Comparison of ENCODE assay signal across 14 cellular contexts in genomic region chr7:13240349-13240748, GRCh38.
DNase-seq lines count a peak whose midpoint lies in the region; ATAC-seq and TF ChIP-seq lines count a peak whose summit lies in the region.
"Had no signal": no experiment of that assay in that cellular context is flagged by ENCODE, and none has a peak within 500 bp of the region (broad histone marks: within the 10 kb centered on the region; RNA-seq: fewer than 3 reads in every experiment).

No MANE protein-coding gene starts in this region.

- no peak overlapping the region for H3K27ac ChIP-seq in mammary epithelial cell (ENCODE audit: insufficient read depth, low read depth, low read length)
- H3K27ac ChIP-seq in spleen, result no peak overlapping the region
- no peak overlapping the region for H3K27ac ChIP-seq in uterus
- H3K27ac ChIP-seq: C4-2B had no signal

- BruUV-seq in Calu3 (replicated peaks; lab: Mats Ljungman, UMichigan) (no TSS peak), mammary epithelial cell (replicated peaks; lab: Mats Ljungman, UMichigan) (no TSS peak)

- no peaks in the 10 kb centered on the region for H3K9me3 Mint-ChIP-seq in Calu3 (ENCODE audit: low read depth, unreplicated experiment)
- no peaks in the 10 kb centered on the region for H3K9me3 Mint-ChIP-seq in activated CD8-positive, alpha-beta T cell treated with anti-CD3 and anti-CD28 coated beads for 36 hours
- H3K9me3 Mint-ChIP-seq: activated T-cell treated with anti-CD3 and anti-CD28 coated beads, Interleukin-2, amount 50 U/mL, for 4 hours had no signal

- H3K4me1 ChIP-seq in mammary epithelial cell (ENCODE audit: insufficient read depth, low read length) (no peaks in the 10 kb centered on the region), spleen (no peaks in the 10 kb centered on the region), uterus (no peaks in the 10 kb centered on the region)

- no peak overlapping the region for H3K4me3 Mint-ChIP-seq in Calu3 (ENCODE audit: low read depth, unreplicated experiment)
- H3K4me3 Mint-ChIP-seq in activated CD8-positive, alpha-beta T cell treated with anti-CD3 and anti-CD28 coated beads for 36 hours, result no peak overlapping the region
- H3K4me3 Mint-ChIP-seq: activated T-cell treated with anti-CD3 and anti-CD28 coated beads, Interleukin-2, amount 50 U/mL, for 4 hours had no signal

- TF ChIP-seq CTCF in Calu3 (IDR thresholded peaks at IDR 0.05; ENCODE audit: unreplicated experiment) (no peak), mammary epithelial cell (conservative IDR thresholded peaks at IDR 0.05 in 1 of 2, IDR thresholded peaks at IDR 0.05 in 1 of 2; ENCODE audit: extremely low read depth in 1 of 2, insufficient read depth in 1 of 2, low read depth in 1 of 2, low read length in 2 of 2) (no peak), spleen (IDR thresholded peaks at IDR 0.05 in 8 of 11, conservative IDR thresholded peaks at IDR 0.05 in 3 of 11) (no peak), uterus (IDR thresholded peaks at IDR 0.05) (no peak)
- no peak for TF ChIP-seq CTCF in activated CD8-positive, alpha-beta T cell treated with anti-CD3 and anti-CD28 coated beads for 36 hours (IDR thresholded peaks at IDR 0.05)

- WGBS in mammary epithelial cell (ENCODE audit: low coverage, missing lambda C conversion rate), result 47% methylated on average over 2 of the region's 2 CpGs
- WGBS in spleen, 5 donors, result 61 to 77% (median 73%) methylated on average over 2 of the region's 2 CpGs

- no peaks in the 10 kb centered on the region for H4K20me1 ChIP-seq in mammary epithelial cell (ENCODE audit: insufficient read depth, low read length)

- no peak overlapping the region for H3K4me2 ChIP-seq in mammary epithelial cell (ENCODE audit: insufficient read depth, low read depth, low read length)

- CTCF ChIA-PET in Calu3 (lab: Charles Lee), result no interaction called here
- CTCF ChIA-PET in mammary epithelial cell (lab: Charles Lee; ENCODE audit: low non-redundant PET), result interaction anchor here (0.6 kb wide), 1 partner anchor 346 kb away, joined by 7 read pairs; no protein-coding TSS in a partner anchor
- CTCF ChIA-PET in activated CD8-positive, alpha-beta T cell treated with anti-CD3 and anti-CD28 coated beads for 36 hours (lab: Charles Lee), result no interaction called here

- no peak for ATAC-seq in activated CD8-positive, alpha-beta T cell treated with anti-CD3 and anti-CD28 coated beads for 36 hours
- ATAC-seq: activated T-cell treated with anti-CD3 and anti-CD28 coated beads, Interleukin-2, amount 50 U/mL, for 4 hours had no signal

- no peak overlapping the region for H2AFZ ChIP-seq in mammary epithelial cell (ENCODE audit: low read depth, low read length)

- no peaks in the 10 kb centered on the region for H3K36me3 Mint-ChIP-seq in Calu3 (ENCODE audit: insufficient read depth, unreplicated experiment)
- no peaks in the 10 kb centered on the region for H3K36me3 Mint-ChIP-seq in activated CD8-positive, alpha-beta T cell treated with anti-CD3 and anti-CD28 coated beads for 36 hours (ENCODE audit: low read depth)

- no peaks in the 10 kb centered on the region for H3K9me3 ChIP-seq in mammary epithelial cell (replicated peaks; ENCODE audit: insufficient read depth, low read length)
- H3K9me3 ChIP-seq in spleen, result no peaks in the 10 kb centered on the region
- no peaks in the 10 kb centered on the region for H3K9me3 ChIP-seq in uterus

- H3K36me3 ChIP-seq in mammary epithelial cell (ENCODE audit: insufficient read depth, low read length) (no peaks in the 10 kb centered on the region), spleen (no peaks in the 10 kb centered on the region), uterus (no peaks in the 10 kb centered on the region)

- no peaks in the 10 kb centered on the region for H3K27me3 ChIP-seq in mammary epithelial cell (ENCODE audit: insufficient read depth, low read length)
- H3K27me3 ChIP-seq in spleen (replicated peaks in 1 of 7), result no peaks in the 10 kb centered on the region
- H3K27me3 ChIP-seq in uterus, result no peaks in the 10 kb centered on the region

- H3K79me2 ChIP-seq in mammary epithelial cell (ENCODE audit: insufficient read depth, low read length), result no peaks in the 10 kb centered on the region

- in situ Hi-C loops in mammary epithelial cell (cut with MboI; ENCODE audit: low sequenced_read_pairs in 2 of 2), result no loop called here

- H3K4me3 ChIP-seq in mammary epithelial cell (replicated peaks in 1 of 3; ENCODE audit: insufficient read depth in 1 of 3, low read depth in 2 of 3, low read length in 3 of 3) (no peak overlapping the region), spleen (no peak overlapping the region), uterus (no peak overlapping the region)

- peak; percentile 5 for DNase-seq in Calu3
- peak; percentile 42 for DNase-seq in LoVo (ENCODE audit: low spot score)
- DNase-seq in mammary epithelial cell, result peak; percentile 31
- peak; percentile 90 for DNase-seq in kidney tubule cell (ENCODE audit: low spot score)
- no peak for DNase-seq in ecto neural progenitor cell (ENCODE audit: low spot score)
- DNase-seq in activated CD8-positive, alpha-beta T cell treated with anti-CD3 and anti-CD28 coated beads for 36 hours, result no peak
- no peak for DNase-seq in spleen
- DNase-seq in uterus, result no peak
- DNase-seq: activated CD4-positive, CD25-positive, alpha-beta regulatory T cell; activated T-cell treated with anti-CD3 and anti-CD28 coated beads, Interleukin-2, amount 50 U/mL, for 4 hours; cerebellar nuclear complex; midbrain; NCI-H2081 treated with DMSO at 0.1 percent for 48 hours had no signal

- no peaks in the 10 kb centered on the region for H3K27me3 Mint-ChIP-seq in Calu3 (ENCODE audit: unreplicated experiment)
- no peaks in the 10 kb centered on the region for H3K27me3 Mint-ChIP-seq in activated CD8-positive, alpha-beta T cell treated with anti-CD3 and anti-CD28 coated beads for 36 hours

- TF ChIP-seq POLR2A in spleen (IDR thresholded peaks at IDR 0.05) (no peak), uterus (IDR thresholded peaks at IDR 0.05) (no peak)

- dilution Hi-C loops in mammary epithelial cell (cut with HindIII; ENCODE audit: low sequenced_read_pairs), result no loop called here

- POLR2A ChIA-PET in activated CD8-positive, alpha-beta T cell treated with anti-CD3 and anti-CD28 coated beads for 36 hours (lab: Charles Lee), result no interaction called here

- H3K4me1 Mint-ChIP-seq in Calu3 (ENCODE audit: low read depth, unreplicated experiment), result peaks cover 8% of the 10 kb centered on the region
- no peaks in the 10 kb centered on the region for H3K4me1 Mint-ChIP-seq in activated CD8-positive, alpha-beta T cell treated with anti-CD3 and anti-CD28 coated beads for 36 hours (ENCODE audit: low read depth)

- intact Hi-C loops in Calu3 (cut with micrococcal nuclease; ENCODE audit: unreplicated experiment) (no loop called here), mammary epithelial cell (cut with micrococcal nuclease) (no loop called here), spleen (cut with DNase I; ENCODE audit: low total_unique reads) (no loop called here), uterus (cut with DNase I; ENCODE audit: low total_unique reads) (no loop called here)
- intact Hi-C loops in activated CD8-positive, alpha-beta T cell treated with anti-CD3 and anti-CD28 coated beads for 36 hours (cut with micrococcal nuclease), result no loop called here

- no peak overlapping the region for H3K27ac Mint-ChIP-seq in Calu3 (ENCODE audit: unreplicated experiment)
- no peak overlapping the region for H3K27ac Mint-ChIP-seq in activated CD8-positive, alpha-beta T cell treated with anti-CD3 and anti-CD28 coated beads for 36 hours

- no peak overlapping the region for H3K9ac ChIP-seq in mammary epithelial cell (ENCODE audit: insufficient read depth, low read length)

Comparison
In these comparisons a context has a peak if more than half of its experiments do, and no peak if none do; other contexts are left out.
1. DNase-seq: peak in Calu3 (single experiment), LoVo (single experiment), mammary epithelial cell (single experiment) and kidney tubule cell (single experiment); none in ecto neural progenitor cell (single experiment), activated CD8-positive, alpha-beta T cell treated with anti-CD3 and anti-CD28 coated beads for 36 hours (single experiment), spleen (single experiment) and uterus (0 of 2).